12 cellular contexts compared by ENCODE assay signal in genomic region chr17:80811181-80812105, GRCh38.
A peak's percentile ranks its signal among the peaks of the same experiment; 100 is the strongest.
DNase-seq lines count a peak whose midpoint lies in the region; ATAC-seq and TF ChIP-seq lines count a peak whose summit lies in the region.
"Had no signal": no experiment of that assay in that cellular context is flagged by ENCODE, and none has a peak within 500 bp of the region (broad histone marks: within the 10 kb centered on the region; RNA-seq: fewer than 3 reads in every experiment).

No MANE protein-coding gene starts in this region.

- H3K4me3 ChIP-seq in effector memory CD4-positive, alpha-beta T cell (ENCODE audit: insufficient read depth, low read depth, low read length, poor library complexity, severe bottlenecking) = no peak overlapping the region

- no peak for TF ChIP-seq CTCF in Calu3 (IDR thresholded peaks at IDR 0.05; ENCODE audit: unreplicated experiment)

- H3K9me3 Mint-ChIP-seq in T-helper 2 cell treated with Interferon-gamma antibody and Interleukin-4, amounts not matched to agents 5 μg/mL and 100 μg/mL, for 36 hours = peaks cover 18% of the 10 kb centered on the region
- H3K9me3 Mint-ChIP-seq in stimulated activated effector memory CD8-positive, alpha-beta T cell treated with anti-CD3 and anti-CD28 coated beads, Interleukin-12 subunit alpha, Interleukin-12 subunit beta, amount 100 ng/mL, for 72 hours = peaks cover 12% of the 10 kb centered on the region
- peaks cover 5% of the 10 kb centered on the region for H3K9me3 Mint-ChIP-seq in Calu3 (ENCODE audit: low read depth, unreplicated experiment)

- CTCF ChIA-PET in Calu3 (lab: Charles Lee) = no interaction called here

- no peak for ATAC-seq in stimulated activated effector memory CD8-positive, alpha-beta T cell treated with anti-CD3 and anti-CD28 coated beads, Interleukin-12 subunit alpha, Interleukin-12 subunit beta, amount 100 ng/mL, for 72 hours
- ATAC-seq in GM21717 (IDR thresholded peaks at IDR 0.05; ENCODE audit: unreplicated experiment) = no peak
- ATAC-seq: Panc1 had no signal

- intact Hi-C loops in Calu3 (cut with micrococcal nuclease; ENCODE audit: unreplicated experiment) = no loop called here

- peak; percentile 31 for DNase-seq in activated CD4-positive, alpha-beta T cell treated with anti-CD3 and anti-CD28 coated beads, Interleukin-2, amount 50 U/mL, for 1 hour
- DNase-seq in activated CD4-positive, alpha-beta T cell treated with anti-CD3 and anti-CD28 coated beads for 1 hour = no peak
- no peak for DNase-seq in T-helper 2 cell treated with Interferon-gamma antibody and Interleukin-4, amounts not matched to agents 5 μg/mL and 100 μg/mL, for 36 hours (ENCODE audit: low spot score)
- no peak for DNase-seq in effector memory CD4-positive, alpha-beta T cell
- DNase-seq in stimulated activated effector memory CD8-positive, alpha-beta T cell treated with anti-CD3 and anti-CD28 coated beads, Interleukin-12 subunit alpha, Interleukin-12 subunit beta, amount 100 ng/mL, for 72 hours (ENCODE audit: low spot score in 2 of 2) = no peak
- DNase-seq in Calu3 (no peak), iPS-NIHi7 (ENCODE audit: extremely low spot score) (no peak)
- DNase-seq: DMS153 had no signal

- peaks cover 20% of the 10 kb centered on the region for H3K4me1 ChIP-seq in effector memory CD4-positive, alpha-beta T cell (ENCODE audit: control insufficient read depth, insufficient read depth, low read length, poor library complexity, severe bottlenecking)

- peak overlapping the region; percentile 91 for H3K27ac Mint-ChIP-seq in T-helper 2 cell treated with Interferon-gamma antibody and Interleukin-4, amounts not matched to agents 5 μg/mL and 100 μg/mL, for 36 hours
- peak overlapping the region; percentile 96 for H3K27ac Mint-ChIP-seq in stimulated activated effector memory CD8-positive, alpha-beta T cell treated with anti-CD3 and anti-CD28 coated beads, Interleukin-12 subunit alpha, Interleukin-12 subunit beta, amount 100 ng/mL, for 72 hours
- H3K27ac Mint-ChIP-seq in Calu3 (ENCODE audit: unreplicated experiment) = no peak overlapping the region

- H3K27me3 Mint-ChIP-seq in T-helper 2 cell treated with Interferon-gamma antibody and Interleukin-4, amounts not matched to agents 5 μg/mL and 100 μg/mL, for 36 hours (ENCODE audit: low read depth) = no peaks in the 10 kb centered on the region
- H3K27me3 Mint-ChIP-seq in Calu3 (ENCODE audit: unreplicated experiment) = no peaks in the 10 kb centered on the region
- H3K27me3 Mint-ChIP-seq: brain had no signal

- BruUV-seq in Calu3 (replicated peaks; lab: Mats Ljungman, UMichigan) = no TSS peak

- H3K36me3 ChIP-seq in effector memory CD4-positive, alpha-beta T cell (ENCODE audit: control insufficient read depth, insufficient read depth, low read length) = no peaks in the 10 kb centered on the region

- peak overlapping the region; percentile 50 for H3K4me3 Mint-ChIP-seq in T-helper 2 cell treated with Interferon-gamma antibody and Interleukin-4, amounts not matched to agents 5 μg/mL and 100 μg/mL, for 36 hours
- peak overlapping the region; percentile 21 for H3K4me3 Mint-ChIP-seq in stimulated activated effector memory CD8-positive, alpha-beta T cell treated with anti-CD3 and anti-CD28 coated beads, Interleukin-12 subunit alpha, Interleukin-12 subunit beta, amount 100 ng/mL, for 72 hours
- no peak overlapping the region for H3K4me3 Mint-ChIP-seq in Calu3 (ENCODE audit: low read depth, unreplicated experiment)
- H3K4me3 Mint-ChIP-seq: brain, neural crest cell had no signal

- H3K27me3 ChIP-seq in effector memory CD4-positive, alpha-beta T cell (replicated peaks; ENCODE audit: control insufficient read depth, insufficient read depth, low read length, poor library complexity, severe bottlenecking) = no peaks in the 10 kb centered on the region

- H3K9me3 ChIP-seq in effector memory CD4-positive, alpha-beta T cell (ENCODE audit: control insufficient read depth, low read length) = peaks cover 6% of the 10 kb centered on the region

- peaks cover 49% of the 10 kb centered on the region for H3K4me1 Mint-ChIP-seq in T-helper 2 cell treated with Interferon-gamma antibody and Interleukin-4, amounts not matched to agents 5 μg/mL and 100 μg/mL, for 36 hours (ENCODE audit: low read depth)
- peaks cover 30% of the 10 kb centered on the region for H3K4me1 Mint-ChIP-seq in stimulated activated effector memory CD8-positive, alpha-beta T cell treated with anti-CD3 and anti-CD28 coated beads, Interleukin-12 subunit alpha, Interleukin-12 subunit beta, amount 100 ng/mL, for 72 hours
- no peaks in the 10 kb centered on the region for H3K4me1 Mint-ChIP-seq in Calu3 (ENCODE audit: low read depth, unreplicated experiment)
- H3K4me1 Mint-ChIP-seq: neural crest cell had no signal

- peaks cover 72% of the 10 kb centered on the region for H3K36me3 Mint-ChIP-seq in T-helper 2 cell treated with Interferon-gamma antibody and Interleukin-4, amounts not matched to agents 5 μg/mL and 100 μg/mL, for 36 hours (ENCODE audit: low read depth)
- peaks cover 16% of the 10 kb centered on the region for H3K36me3 Mint-ChIP-seq in stimulated activated effector memory CD8-positive, alpha-beta T cell treated with anti-CD3 and anti-CD28 coated beads, Interleukin-12 subunit alpha, Interleukin-12 subunit beta, amount 100 ng/mL, for 72 hours
- H3K36me3 Mint-ChIP-seq in Calu3 (ENCODE audit: insufficient read depth, unreplicated experiment) = peaks cover 11% of the 10 kb centered on the region

- H3K27ac ChIP-seq in effector memory CD4-positive, alpha-beta T cell (ENCODE audit: insufficient read depth, low read length, poor library complexity, severe bottlenecking) = peak overlapping the region; percentile 66
